ENCODE assay signal across 19 cellular contexts in genomic region chr5:160937570-160937969, GRCh38.
"Had no signal": no experiment of that assay in that cellular context is flagged by ENCODE, and none has a peak within 500 bp of the region (broad histone marks: within the 10 kb centered on the region; RNA-seq: fewer than 3 reads in every experiment).

No MANE protein-coding gene starts in this region.

- H3K4me1 Mint-ChIP-seq: memory B cell; mesothelial cell of epicardium; neural progenitor cell; stimulated activated memory B cell treated with anti-CD40 and anti-IgM and Interleukin-4, amounts not matched to agents 10 μg/mL and 1 μg/mL and 100 μg/mL, for 72 hours had no signal

- H3K36me3 Mint-ChIP-seq: memory B cell; mesothelial cell of epicardium; natural killer cell treated with Interleukin-12 subunit alpha and Interleukin-12 subunit beta and Interleukin-15 and Interleukin-18, amount 100 ng/mL, for 72 hours; neural progenitor cell; stimulated activated memory B cell treated with anti-CD40 and anti-IgM and Interleukin-4, amounts not matched to agents 10 μg/mL and 1 μg/mL and 100 μg/mL, for 72 hours had no signal

- ATAC-seq: heart left ventricle; left lobe of liver; stimulated activated memory B cell treated with anti-CD40 and anti-IgM and Interleukin-4, amounts not matched to agents 10 μg/mL and 1 μg/mL and 100 μg/mL, for 72 hours had no signal

- H3K4me1 ChIP-seq: heart left ventricle, neural progenitor cell, right atrium auricular region, testis, tibial nerve had no signal

- H3K27ac Mint-ChIP-seq: dendritic cell treated with granulocyte-macrophage colony-stimulating factor and Interleukin-4, amounts not matched to agents 40 ng/mL and 50 ng/mL, for 4 days; memory B cell; mesothelial cell of epicardium; natural killer cell treated with Interleukin-12 subunit alpha and Interleukin-12 subunit beta and Interleukin-15 and Interleukin-18, amount 100 ng/mL, for 72 hours; neural progenitor cell; stimulated activated memory B cell treated with anti-CD40 and anti-IgM and Interleukin-4, amounts not matched to agents 10 μg/mL and 1 μg/mL and 100 μg/mL, for 72 hours; stimulated activated naive CD8-positive, alpha-beta T cell treated with anti-CD3 and anti-CD28 coated beads, Interleukin-15, Interleukin-2, amounts not matched to agents 100 ng/mL and 50 ng/mL, for 24 hours had no signal

- H3K4me3 ChIP-seq: heart left ventricle, neural progenitor cell, ovary, right atrium auricular region, testis, tibial nerve had no signal

- H3K27ac ChIP-seq: heart left ventricle, neural progenitor cell, ovary, right atrium auricular region, testis, tibial nerve had no signal

- H3K9me3 Mint-ChIP-seq: dendritic cell treated with granulocyte-macrophage colony-stimulating factor and Interleukin-4, amounts not matched to agents 40 ng/mL and 50 ng/mL, for 4 days; stimulated activated naive CD8-positive, alpha-beta T cell treated with anti-CD3 and anti-CD28 coated beads, Interleukin-15, Interleukin-2, amounts not matched to agents 100 ng/mL and 50 ng/mL, for 24 hours had no signal

- H3K27me3 ChIP-seq: heart left ventricle, neural progenitor cell, ovary, right atrium auricular region, testis, tibial nerve had no signal

- H3K4me3 Mint-ChIP-seq: dendritic cell treated with granulocyte-macrophage colony-stimulating factor and Interleukin-4, amounts not matched to agents 40 ng/mL and 50 ng/mL, for 4 days; memory B cell; mesothelial cell of epicardium; natural killer cell treated with Interleukin-12 subunit alpha and Interleukin-12 subunit beta and Interleukin-15 and Interleukin-18, amount 100 ng/mL, for 72 hours; neural progenitor cell; stimulated activated memory B cell treated with anti-CD40 and anti-IgM and Interleukin-4, amounts not matched to agents 10 μg/mL and 1 μg/mL and 100 μg/mL, for 72 hours; stimulated activated naive CD8-positive, alpha-beta T cell treated with anti-CD3 and anti-CD28 coated beads, Interleukin-15, Interleukin-2, amounts not matched to agents 100 ng/mL and 50 ng/mL, for 24 hours had no signal

- H3K36me3 ChIP-seq: heart left ventricle, neural progenitor cell, ovary, right atrium auricular region, tibial nerve had no signal

- H3K27me3 Mint-ChIP-seq: dendritic cell treated with granulocyte-macrophage colony-stimulating factor and Interleukin-4, amounts not matched to agents 40 ng/mL and 50 ng/mL, for 4 days; memory B cell; natural killer cell treated with Interleukin-12 subunit alpha and Interleukin-12 subunit beta and Interleukin-15 and Interleukin-18, amount 100 ng/mL, for 72 hours; stimulated activated memory B cell treated with anti-CD40 and anti-IgM and Interleukin-4, amounts not matched to agents 10 μg/mL and 1 μg/mL and 100 μg/mL, for 72 hours; stimulated activated naive CD8-positive, alpha-beta T cell treated with anti-CD3 and anti-CD28 coated beads, Interleukin-15, Interleukin-2, amounts not matched to agents 100 ng/mL and 50 ng/mL, for 24 hours had no signal

- DNase-seq: cerebellar nuclear complex; heart left ventricle; hippocampal formation; kidney glomerular epithelial cell; nucleus accumbens; ovary; stimulated activated CD4-positive, alpha-beta T cell treated with anti-CD3 and anti-CD28 coated beads, Interleukin-1b, Interleukin-23, amount 100 ng/mL, for 48 hours; stimulated activated CD4-positive, alpha-beta T cell treated with anti-CD3 and anti-CD28 coated beads, Interleukin-4, amount 100 ng/mL, for 24 hours; testis had no signal

- H3K9me3 ChIP-seq: heart left ventricle, ovary, right atrium auricular region, testis had no signal
